In genomic region chr12:131095826-131096680, GRCh38 we compare ENCODE assay signal across 25 cellular contexts.
A peak's percentile ranks its signal among the peaks of the same experiment; 100 is the strongest.
DNase-seq lines count a peak whose midpoint lies in the region; ATAC-seq and TF ChIP-seq lines count a peak whose summit lies in the region.
"Had no signal": no experiment of that assay in that cellular context is flagged by ENCODE, and none has a peak within 500 bp of the region (broad histone marks: within the 10 kb centered on the region; RNA-seq: fewer than 3 reads in every experiment).

No MANE protein-coding gene starts in this region.

- TF ChIP-seq POLR2A in spleen (IDR thresholded peaks at IDR 0.05), result no peak

- ATAC-seq in activated CD8-positive, alpha-beta memory T cell treated with anti-CD3 and anti-CD28 coated beads, Interleukin-2, amount 10 ng/mL, durations not matched to agents 7 days and 5 days, result no peak
- ATAC-seq in activated B cell treated with CpG ODN at 0.5 μM for 24 hours (ENCODE audit: low read depth) (no peak), lower lobe of right lung (no peak)
- ATAC-seq: activated naive CD8-positive, alpha-beta T cell treated with anti-CD3 and anti-CD28 coated beads, Interleukin-2, amount 50 U/mL, for 24 hours; GM12878; natural killer cell treated with Interleukin-12 subunit alpha and Interleukin-12 subunit beta and Interleukin-15 and Interleukin-18, amount 100 ng/mL, for 72 hours had no signal

- H3K9me3 Mint-ChIP-seq in activated CD8-positive, alpha-beta memory T cell treated with anti-CD3 and anti-CD28 coated beads, Interleukin-2, amount 10 ng/mL, durations not matched to agents 7 days and 5 days (ENCODE audit: low read depth), result no peaks in the 10 kb centered on the region
- H3K9me3 Mint-ChIP-seq in activated B cell treated with CpG ODN at 0.5 μM for 24 hours, result no peaks in the 10 kb centered on the region
- no peaks in the 10 kb centered on the region for H3K9me3 Mint-ChIP-seq in endodermal cell
- H3K9me3 Mint-ChIP-seq: activated naive CD8-positive, alpha-beta T cell treated with anti-CD3 and anti-CD28 coated beads, Interleukin-2, amount 50 U/mL, for 24 hours; natural killer cell treated with Interleukin-12 subunit alpha and Interleukin-12 subunit beta and Interleukin-15 and Interleukin-18, amount 100 ng/mL, for 72 hours; T-helper 1 cell treated with Interleukin-12 subunit alpha and Interleukin-12 subunit beta and Interleukin-4 antibody, amounts not matched to agents 30 μg/mL and 1 μg/mL, for 36 hours had no signal

- H3K4me1 Mint-ChIP-seq in activated CD8-positive, alpha-beta memory T cell treated with anti-CD3 and anti-CD28 coated beads, Interleukin-2, amount 10 ng/mL, durations not matched to agents 7 days and 5 days, result peaks cover 24% of the 10 kb centered on the region
- H3K4me1 Mint-ChIP-seq in activated B cell treated with CpG ODN at 0.5 μM for 24 hours (peaks cover 15% of the 10 kb centered on the region), endodermal cell (no peaks in the 10 kb centered on the region)

- H3K4me3 Mint-ChIP-seq in activated CD8-positive, alpha-beta memory T cell treated with anti-CD3 and anti-CD28 coated beads, Interleukin-2, amount 10 ng/mL, durations not matched to agents 7 days and 5 days, result no peak overlapping the region
- H3K4me3 Mint-ChIP-seq in activated B cell treated with CpG ODN at 0.5 μM for 24 hours (no peak overlapping the region), endodermal cell (no peak overlapping the region)
- H3K4me3 Mint-ChIP-seq: activated naive CD8-positive, alpha-beta T cell treated with anti-CD3 and anti-CD28 coated beads, Interleukin-2, amount 50 U/mL, for 24 hours; natural killer cell treated with Interleukin-12 subunit alpha and Interleukin-12 subunit beta and Interleukin-15 and Interleukin-18, amount 100 ng/mL, for 72 hours; T-helper 1 cell treated with Interleukin-12 subunit alpha and Interleukin-12 subunit beta and Interleukin-4 antibody, amounts not matched to agents 30 μg/mL and 1 μg/mL, for 36 hours had no signal

- WGBS in spleen, 5 donors, result 80 to 83% (median 80%) methylated on average over 26 of the region's 26 CpGs
- WGBS in endodermal cell (ENCODE audit: insufficient coverage in 1 of 2, insufficient read length in 1 of 2), 2 experiments, result 90 to 93% methylated on average over 18 to 26 of the region's 26 CpGs

- POLR2A ChIA-PET in activated B cell treated with CpG ODN at 0.5 μM for 24 hours (lab: Charles Lee) (no interaction called here), GM10248 (lab: Yijun Ruan, JAX) (no interaction called here)

- no peaks in the 10 kb centered on the region for H3K36me3 Mint-ChIP-seq in activated CD8-positive, alpha-beta memory T cell treated with anti-CD3 and anti-CD28 coated beads, Interleukin-2, amount 10 ng/mL, durations not matched to agents 7 days and 5 days
- H3K36me3 Mint-ChIP-seq in activated B cell treated with CpG ODN at 0.5 μM for 24 hours (ENCODE audit: low read depth), result no peaks in the 10 kb centered on the region
- no peaks in the 10 kb centered on the region for H3K36me3 Mint-ChIP-seq in endodermal cell (ENCODE audit: low read depth)
- H3K36me3 Mint-ChIP-seq: natural killer cell treated with Interleukin-12 subunit alpha and Interleukin-12 subunit beta and Interleukin-15 and Interleukin-18, amount 100 ng/mL, for 72 hours had no signal

- H3K27ac ChIP-seq in lower lobe of right lung, result no peak overlapping the region
- H3K27ac ChIP-seq in spleen, result no peak overlapping the region
- no peak overlapping the region for H3K27ac ChIP-seq in endodermal cell (ENCODE audit: low read depth, low read length)
- H3K27ac ChIP-seq: prostate gland, skin epidermis had no signal

- H3K27me3 ChIP-seq in lower lobe of right lung (ENCODE audit: low read depth) (no peaks in the 10 kb centered on the region), spleen (replicated peaks in 1 of 7) (peaks cover 0 to 38% (median 0%) of the 10 kb centered on the region in 7 donors), endodermal cell (ENCODE audit: control insufficient read depth, insufficient read depth, low read length, poor library complexity, severe bottlenecking) (no peaks in the 10 kb centered on the region)

- H3K4me3 ChIP-seq in lower lobe of right lung (no peak overlapping the region), spleen (no peak overlapping the region), endodermal cell (ENCODE audit: low read length) (no peak overlapping the region)
- H3K4me3 ChIP-seq: GM12878, HAP-1, prostate gland, skin epidermis had no signal

- no peak overlapping the region for H3K9ac ChIP-seq in endodermal cell (ENCODE audit: extremely low read depth, low read length, poor library complexity, severe bottlenecking)

- no peaks in the 10 kb centered on the region for H3K27me3 Mint-ChIP-seq in activated CD8-positive, alpha-beta memory T cell treated with anti-CD3 and anti-CD28 coated beads, Interleukin-2, amount 10 ng/mL, durations not matched to agents 7 days and 5 days
- H3K27me3 Mint-ChIP-seq in activated B cell treated with CpG ODN at 0.5 μM for 24 hours (peaks cover 3% of the 10 kb centered on the region), endodermal cell (ENCODE audit: insufficient read depth) (no peaks in the 10 kb centered on the region)
- H3K27me3 Mint-ChIP-seq: activated naive CD8-positive, alpha-beta T cell treated with anti-CD3 and anti-CD28 coated beads, Interleukin-2, amount 50 U/mL, for 24 hours had no signal

- TF ChIP-seq CTCF in activated B cell treated with CpG ODN at 0.5 μM for 24 hours (IDR thresholded peaks at IDR 0.05), result no peak
- no peak for TF ChIP-seq CTCF in lower lobe of right lung (IDR thresholded peaks at IDR 0.05)
- TF ChIP-seq CTCF in spleen (IDR thresholded peaks at IDR 0.05 in 8 of 11, conservative IDR thresholded peaks at IDR 0.05 in 3 of 11), result no peak
- TF ChIP-seq CTCF in endodermal cell (conservative IDR thresholded peaks at IDR 0.05), result no peak
- TF ChIP-seq CTCF in GM10248 (IDR thresholded peaks at IDR 0.05; ENCODE audit: control extremely low read depth, extremely low read depth, low read depth, missing control alignments), result no peak

- no peaks in the 10 kb centered on the region for H3K9me3 ChIP-seq in lower lobe of right lung
- no peaks in the 10 kb centered on the region for H3K9me3 ChIP-seq in spleen
- H3K9me3 ChIP-seq in endodermal cell (ENCODE audit: control insufficient read depth, low read length), result no peaks in the 10 kb centered on the region
- H3K9me3 ChIP-seq: HAP-1, prostate gland had no signal

- H3K4me1 ChIP-seq in lower lobe of right lung (peaks cover 4% of the 10 kb centered on the region), spleen (peaks cover 0 to 16% (median 9%) of the 10 kb centered on the region in 6 donors), endodermal cell (ENCODE audit: control insufficient read depth, insufficient read depth, low read length) (no peaks in the 10 kb centered on the region)
- H3K4me1 ChIP-seq: HAP-1, prostate gland had no signal

- H3K36me3 ChIP-seq in lower lobe of right lung (peaks cover 8% of the 10 kb centered on the region), spleen (no peaks in the 10 kb centered on the region), endodermal cell (ENCODE audit: control insufficient read depth, insufficient read depth, low read length) (no peaks in the 10 kb centered on the region)
- H3K36me3 ChIP-seq: HAP-1, prostate gland had no signal

- CTCF ChIA-PET in activated CD8-positive, alpha-beta memory T cell treated with anti-CD3 and anti-CD28 coated beads, Interleukin-2, amount 10 ng/mL, durations not matched to agents 7 days and 5 days (lab: Charles Lee), result interaction anchor here (1.5 kb wide), 1 partner anchor 10 kb away, joined by 6 read pairs; no protein-coding TSS in a partner anchor
- CTCF ChIA-PET in activated B cell treated with CpG ODN at 0.5 μM for 24 hours (lab: Charles Lee) (interaction anchor here (1.6 kb wide), 1 partner anchor 8 kb away, joined by 5 read pairs; no protein-coding TSS in a partner anchor), GM10248 (lab: Yijun Ruan, JAX) (interaction anchor here (1.6 to 6.2 kb wide), 2 partner anchors 9 to 735 kb away, joined by 4 to 42 read pairs; no protein-coding TSS in a partner anchor)

- intact Hi-C loops in activated B cell treated with CpG ODN at 0.5 μM for 24 hours (cut with micrococcal nuclease), result no loop called here
- intact Hi-C loops in lower lobe of right lung (cut with DNase I), result no loop called here
- intact Hi-C loops in spleen (cut with DNase I; ENCODE audit: low total_unique reads), result no loop called here

- H3K27ac Mint-ChIP-seq in activated CD8-positive, alpha-beta memory T cell treated with anti-CD3 and anti-CD28 coated beads, Interleukin-2, amount 10 ng/mL, durations not matched to agents 7 days and 5 days, result no peak overlapping the region
- no peak overlapping the region for H3K27ac Mint-ChIP-seq in activated B cell treated with CpG ODN at 0.5 μM for 24 hours
- no peak overlapping the region for H3K27ac Mint-ChIP-seq in endodermal cell
- H3K27ac Mint-ChIP-seq: activated naive CD8-positive, alpha-beta T cell treated with anti-CD3 and anti-CD28 coated beads, Interleukin-2, amount 50 U/mL, for 24 hours; natural killer cell treated with Interleukin-12 subunit alpha and Interleukin-12 subunit beta and Interleukin-15 and Interleukin-18, amount 100 ng/mL, for 72 hours; T-helper 1 cell treated with Interleukin-12 subunit alpha and Interleukin-12 subunit beta and Interleukin-4 antibody, amounts not matched to agents 30 μg/mL and 1 μg/mL, for 36 hours had no signal

- peak; percentile 8 for DNase-seq in activated CD8-positive, alpha-beta memory T cell treated with anti-CD3 and anti-CD28 coated beads, Interleukin-2, amount 50 U/mL, for 48 hours
- DNase-seq in activated CD8-positive, alpha-beta memory T cell treated with anti-CD3 and anti-CD28 coated beads, Interleukin-2, amount 10 ng/mL, durations not matched to agents 7 days and 5 days, result no peak
- DNase-seq in activated B cell treated with CpG ODN at 0.5 μM for 24 hours (peak; percentile 4), lower lobe of right lung (peak; percentile 24), spleen (peak; percentile 56), globus pallidus (ENCODE audit: low spot score) (no peak), endodermal cell (no peak), GM10248 (ENCODE audit: extremely low spot score) (no peak)
- DNase-seq: activated CD4-positive, alpha-beta T cell treated with anti-CD3 and anti-CD28 coated beads for 48 hours; activated gamma-delta T cell; activated naive CD8-positive, alpha-beta T cell treated with anti-CD3 and anti-CD28 coated beads, Interleukin-2, amount 50 U/mL, for 24 hours; AML-193; DND-41; effector CD4-positive, alpha-beta T cell; erythroblast; NCI-H1694 treated with DMSO at 0.1 percent for 48 hours; NCI-H526; stimulated activated CD4-positive, alpha-beta T cell treated with anti-CD3 and anti-CD28 coated beads, Interleukin-2, amount 100 ng/mL, for 24 hours; substantia nigra had no signal

Comparison
In these comparisons a context has a peak if more than half of its experiments do, and no peak if none do; other contexts are left out.
1. DNase-seq: peak in activated CD8-positive, alpha-beta memory T cell treated with anti-CD3 and anti-CD28 coated beads, Interleukin-2, amount 50 U/mL, for 48 hours (single experiment), activated B cell treated with CpG ODN at 0.5 μM for 24 hours (single experiment), lower lobe of right lung (single experiment) and spleen (single experiment); none in activated CD8-positive, alpha-beta memory T cell treated with anti-CD3 and anti-CD28 coated beads, Interleukin-2, amount 10 ng/mL, durations not matched to agents 7 days and 5 days (single experiment), globus pallidus (single experiment), endodermal cell (single experiment) and GM10248 (single experiment).